ENCODE assay signal across 20 cellular contexts in genomic region chr1:43616383-43616782, GRCh38.
"Had no signal": no experiment of that assay in that cellular context is flagged by ENCODE, and none has a peak within 500 bp of the region (broad histone marks: within the 10 kb centered on the region; RNA-seq: fewer than 3 reads in every experiment).

No MANE protein-coding gene starts in this region.

- DNase-seq: activated CD4-positive, alpha-beta T cell treated with anti-CD3 and anti-CD28 coated beads for 36 hours; activated CD4-positive, alpha-beta T cell treated with anti-CD3 and anti-CD28 coated beads, Interleukin-2, amount 50 U/mL, for 4 hours; activated CD8-positive, alpha-beta memory T cell treated with anti-CD3 and anti-CD28 coated beads, Interleukin-2, amount 50 U/mL, for 48 hours; activated CD8-positive, alpha-beta T cell treated with anti-CD3 and anti-CD28 coated beads, Interleukin-2, amount 10 ng/mL, durations not matched to agents 7 days and 5 days; activated naive CD4-positive, alpha-beta T cell treated with anti-CD3 and anti-CD28 coated beads, Interleukin-2, amount 50 U/mL, for 16 hours; activated naive CD8-positive, alpha-beta T cell treated with anti-CD3 and anti-CD28 coated beads, Interleukin-2, amount 10 ng/mL, durations not matched to agents 7 days and 5 days; activated T-cell treated with anti-CD3 and anti-CD28 coated beads, Interleukin-2, amount 50 U/mL, for 1 hour; adrenal gland; anterior cingulate cortex; body of pancreas; KG1; NCI-H1092 treated with DMSO at 0.1 percent for 48 hours; NCI-H1436; NCI-H1694 treated with DMSO at 0.1 percent for 48 hours; NCI-H2029 treated with DMSO at 0.1 percent for 48 hours; NCI-H510A treated with DMSO at 0.1 percent for 48 hours; Peyer's patch; SIG-M5; T-cell had no signal

- H3K9me3 ChIP-seq: adrenal gland, body of pancreas, Peyer's patch had no signal

- H3K27me3 ChIP-seq: adrenal gland, body of pancreas, Peyer's patch had no signal

- H3K4me1 ChIP-seq: adrenal gland, body of pancreas, Peyer's patch had no signal

- H3K27ac ChIP-seq: adrenal gland, body of pancreas, Peyer's patch, VCaP had no signal

- H3K4me3 ChIP-seq: adrenal gland, body of pancreas, Peyer's patch had no signal

- ATAC-seq: activated CD4-positive, alpha-beta T cell treated with anti-CD3 and anti-CD28 coated beads for 36 hours; activated CD8-positive, alpha-beta T cell treated with anti-CD3 and anti-CD28 coated beads, Interleukin-2, amount 10 ng/mL, durations not matched to agents 7 days and 5 days; body of pancreas; T-cell had no signal
